Comparison of ENCODE assay signal across 9 cellular contexts in genomic region chr16:67415421-67415820, GRCh38. TPM values are rescaled to one million over a fixed set of nuclear protein-coding genes. Genes with fewer than 3 reads are reported as not detected.
A peak's percentile ranks its signal among the peaks of the same experiment; 100 is the strongest.
DNase-seq lines count a peak whose midpoint lies in the region; ATAC-seq and TF ChIP-seq lines count a peak whose summit lies in the region.
"Not testable (repeated sequence)": the region's sequence is repeated elsewhere in the genome, so short reads cannot be mapped to it uniquely, and the experiment has no call there.
"Had no signal": no experiment of that assay in that cellular context is flagged by ENCODE, and none has a peak within 500 bp of the region (broad histone marks: within the 10 kb centered on the region; RNA-seq: fewer than 3 reads in every experiment).

No MANE protein-coding gene starts in this region.

- WGBS in heart right ventricle, 2 donors: 90 to 91% methylated on average over 19 of the region's 19 CpGs
- WGBS in sigmoid colon, 2 donors: 90 to 94% methylated on average over 19 of the region's 19 CpGs

- H3K9ac ChIP-seq in ES-I3 (ENCODE audit: low read depth, low read length) (peak overlapping the region; percentile 74; the same call in 1 of the 2 replicates), mucosa of stomach (ENCODE audit: low read length) (peak overlapping the region; percentile 81)

- peak overlapping the region in 3 of 4 donors; percentile 57 to 86 (median 65) for H3K4me3 ChIP-seq in Peyer's patch
- peak overlapping the region; percentile 78 to 96 (median 92) for H3K4me3 ChIP-seq in heart right ventricle
- not testable (repeated sequence) for H3K4me3 ChIP-seq in mucosa of stomach (ENCODE audit: low read length)
- peak overlapping the region; percentile 66 to 83 (median 76) for H3K4me3 ChIP-seq in sigmoid colon

- TF ChIP-seq EP300 in sigmoid colon (IDR thresholded peaks at IDR 0.05): not testable (repeated sequence)

- CTCF ChIA-PET in activated naive CD4-positive, alpha-beta T cell treated with anti-CD3 and anti-CD28 coated beads for 36 hours (lab: Charles Lee): interaction anchor here (0.7 to 2.9 kb wide), 3 partner anchors 12 to 49 kb away, joined by 3 to 11 read pairs (median 3); no protein-coding TSS in a partner anchor

- not testable (repeated sequence) for H3K9me3 Mint-ChIP-seq in activated naive CD4-positive, alpha-beta T cell treated with anti-CD3 and anti-CD28 coated beads for 36 hours; dendritic cell treated with granulocyte-macrophage colony-stimulating factor and Interleukin-4, amounts not matched to agents 40 ng/mL and 50 ng/mL, for 4 days; type B pancreatic cell

- not testable (repeated sequence) for H3K36me3 ChIP-seq in ES-I3 (ENCODE audit: insufficient read depth, low read length); Peyer's patch; heart right ventricle; mucosa of stomach (ENCODE audit: control insufficient read depth, insufficient read depth, low read length); sigmoid colon

- H3K27me3 ChIP-seq in Peyer's patch; heart right ventricle; mucosa of stomach (ENCODE audit: control insufficient read depth, insufficient read depth, low read length); sigmoid colon: not testable (repeated sequence)

- H3K27ac ChIP-seq in Peyer's patch: peak overlapping the region in 3 of 4 donors; percentile 30 to 72 (median 66)
- H3K27ac ChIP-seq in heart right ventricle: peak overlapping the region in 8 of 10 donors; percentile 82 to 93 (median 88)
- peak overlapping the region; percentile 78 to 85 (median 81) for H3K27ac ChIP-seq in sigmoid colon

- not testable (repeated sequence) for TF ChIP-seq CTCF in Peyer's patch (IDR thresholded peaks at IDR 0.05); heart right ventricle (IDR thresholded peaks at IDR 0.05); sigmoid colon (IDR thresholded peaks at IDR 0.05); type B pancreatic cell (conservative IDR thresholded peaks at IDR 0.05)

- H3K36me3 Mint-ChIP-seq in activated naive CD4-positive, alpha-beta T cell treated with anti-CD3 and anti-CD28 coated beads for 36 hours (ENCODE audit: low read depth); dendritic cell treated with granulocyte-macrophage colony-stimulating factor and Interleukin-4, amounts not matched to agents 40 ng/mL and 50 ng/mL, for 4 days (ENCODE audit: low read depth); type B pancreatic cell: not testable (repeated sequence)

- peak overlapping the region; percentile 59 for H3K4me3 Mint-ChIP-seq in activated naive CD4-positive, alpha-beta T cell treated with anti-CD3 and anti-CD28 coated beads for 36 hours
- H3K4me3 Mint-ChIP-seq in dendritic cell treated with granulocyte-macrophage colony-stimulating factor and Interleukin-4, amounts not matched to agents 40 ng/mL and 50 ng/mL, for 4 days: peak overlapping the region; percentile 75
- peak overlapping the region; percentile 91 for H3K4me3 Mint-ChIP-seq in type B pancreatic cell

- not testable (repeated sequence) for H3K9me3 ChIP-seq in ES-I3 (ENCODE audit: control insufficient read depth, insufficient read depth, low read length); Peyer's patch; heart right ventricle; mucosa of stomach (ENCODE audit: control insufficient read depth, low read length); sigmoid colon

- not testable (repeated sequence) for H3K27ac Mint-ChIP-seq in activated naive CD4-positive, alpha-beta T cell treated with anti-CD3 and anti-CD28 coated beads for 36 hours
- peak overlapping the region; percentile 18 for H3K27ac Mint-ChIP-seq in dendritic cell treated with granulocyte-macrophage colony-stimulating factor and Interleukin-4, amounts not matched to agents 40 ng/mL and 50 ng/mL, for 4 days
- H3K27ac Mint-ChIP-seq in type B pancreatic cell: peak overlapping the region; percentile 78

- not testable (repeated sequence) for TF ChIP-seq POLR2A in Peyer's patch (IDR thresholded peaks at IDR 0.05); sigmoid colon (IDR thresholded peaks at IDR 0.05)

- not testable (repeated sequence) for DNase-seq in Peyer's patch; activated naive CD4-positive, alpha-beta T cell treated with anti-CD3 and anti-CD28 coated beads for 36 hours; heart right ventricle; sigmoid colon; type B pancreatic cell (ENCODE audit: extremely low spot score, unreplicated experiment)

- H3K27me3 Mint-ChIP-seq in activated naive CD4-positive, alpha-beta T cell treated with anti-CD3 and anti-CD28 coated beads for 36 hours (ENCODE audit: low read depth): peaks cover 34% of the 10 kb centered on the region
- H3K27me3 Mint-ChIP-seq in dendritic cell treated with granulocyte-macrophage colony-stimulating factor and Interleukin-4, amounts not matched to agents 40 ng/mL and 50 ng/mL, for 4 days: peaks cover 44% of the 10 kb centered on the region
- H3K27me3 Mint-ChIP-seq in type B pancreatic cell: not testable (repeated sequence)

- not testable (repeated sequence) for ATAC-seq in heart right ventricle

- intact Hi-C loops in activated naive CD4-positive, alpha-beta T cell treated with anti-CD3 and anti-CD28 coated beads for 36 hours (cut with micrococcal nuclease): loop anchor here (10.0 kb wide), 1 partner anchor 461 kb away; no protein-coding TSS in a partner anchor
- intact Hi-C loops in dendritic cell treated with granulocyte-macrophage colony-stimulating factor and Interleukin-4, amounts not matched to agents 40 ng/mL and 50 ng/mL, for 4 days (cut with micrococcal nuclease); sigmoid colon (cut with DNase I): not testable (repeated sequence)
- intact Hi-C loops in heart right ventricle (cut with DNase I): loop anchor here in 1 of 10 donors (10.0 kb wide), 1 partner anchor 141 kb away; the partner anchor contains the start of gene PLEKHG4

- H3K4me1 ChIP-seq in ES-I3 (ENCODE audit: insufficient read depth, low read length); mucosa of stomach (ENCODE audit: control insufficient read depth, insufficient read depth, low read length): not testable (repeated sequence)
- H3K4me1 ChIP-seq in Peyer's patch: peaks cover 6 to 25% (median 7%) of the 10 kb centered on the region in 4 donors
- peaks cover 0 to 33% (median 13%) of the 10 kb centered on the region in 9 donors for H3K4me1 ChIP-seq in heart right ventricle
- peaks cover 0 to 24% (median 12%) of the 10 kb centered on the region in 4 donors for H3K4me1 ChIP-seq in sigmoid colon

- H3K4me1 Mint-ChIP-seq in activated naive CD4-positive, alpha-beta T cell treated with anti-CD3 and anti-CD28 coated beads for 36 hours (ENCODE audit: low read depth): not testable (repeated sequence)
- H3K4me1 Mint-ChIP-seq in dendritic cell treated with granulocyte-macrophage colony-stimulating factor and Interleukin-4, amounts not matched to agents 40 ng/mL and 50 ng/mL, for 4 days (ENCODE audit: low read depth): peaks cover 24% of the 10 kb centered on the region
- peaks cover 39% of the 10 kb centered on the region for H3K4me1 Mint-ChIP-seq in type B pancreatic cell (ENCODE audit: unreplicated experiment)

RNA-seq across cellular contexts. Expression of gene ZDHHC1, which starts 0.9 kb away (rescaled TPM):
- total RNA-seq in Peyer's patch (10 to 100 TPM in 1 of 4 donors, 1 to 10 TPM in 3; 3.5 to 14.5 (median 6.3) TPM), heart right ventricle (1 to 10 TPM; 3.2 to 6.3 (median 4.2) TPM), sigmoid colon (10 to 100 TPM; 12.7 to 18.3 (median 16.1) TPM), type B pancreatic cell (ENCODE audit: low replicate concordance) (10.1 and 11.3 TPM in 2 replicates)
- total RNA-seq in activated naive CD4-positive, alpha-beta T cell treated with anti-CD3 and anti-CD28 coated beads for 36 hours: under 1 TPM; 0.12 to 0.32 TPM
- polyA plus RNA-seq in heart right ventricle (1 to 10 TPM; 3.6 to 4.4 TPM), sigmoid colon (1 to 10 TPM; 4.2 to 6.6 (median 4.4) TPM)
- total RNA-seq: CD4-positive, CD25-positive, alpha-beta regulatory T cell had no signal

RNA-seq across cellular contexts. Expression of gene HSD11B2, which starts 15.5 kb away (rescaled TPM):
- 100 to 1,000 TPM; 116 to 688 (median 499) TPM for total RNA-seq in Peyer's patch
- 1 to 10 TPM in 1 of 2 experiments, under 1 TPM in 1; 0.86 to 1.1 TPM for total RNA-seq in activated naive CD4-positive, alpha-beta T cell treated with anti-CD3 and anti-CD28 coated beads for 36 hours
- 1 to 10 TPM in 1 of 10 donors, under 1 TPM in 8, not detected in 1; 0.16 to 1.4 (median 0.57) TPM for total RNA-seq in heart right ventricle
- under 1 TPM; 0.41 to 0.51 TPM for polyA plus RNA-seq in heart right ventricle
- 1 to 10 TPM in 2 of 4 donors, under 1 TPM in 1, not detected in 1; 0.14 to 3.9 (median 1.4) TPM for total RNA-seq in sigmoid colon
- 100 to 1,000 TPM in 1 of 3 donors, 10 to 100 TPM in 2; 88.3 to 353 (median 90.4) TPM for polyA plus RNA-seq in sigmoid colon
- 5.4 and 8.5 TPM in 2 replicates for total RNA-seq in type B pancreatic cell (ENCODE audit: low replicate concordance)
- total RNA-seq: CD4-positive, CD25-positive, alpha-beta regulatory T cell had no signal
- polyA plus RNA-seq: CD4-positive, CD25-positive, alpha-beta regulatory T cell had no signal

RNA-seq across cellular contexts. Expression of gene TPPP3, which starts 22.1 kb away (rescaled TPM):
- 10 to 100 TPM in 2 of 4 donors, 1 to 10 TPM in 2; 6.6 to 33.3 (median 16.6) TPM for total RNA-seq in Peyer's patch
- total RNA-seq in activated naive CD4-positive, alpha-beta T cell treated with anti-CD3 and anti-CD28 coated beads for 36 hours: not detected
- 10 to 100 TPM in 1 of 10 donors, 1 to 10 TPM in 9; 6.4 to 15.9 (median 9.0) TPM for total RNA-seq in heart right ventricle
- 10 to 100 TPM; 21.1 to 26.1 TPM for polyA plus RNA-seq in heart right ventricle
- total RNA-seq in sigmoid colon: 10 to 100 TPM in 3 of 4 donors, 1 to 10 TPM in 1; 8.1 to 27.4 (median 16.9) TPM
- 10 to 100 TPM in 1 of 3 donors, 1 to 10 TPM in 2; 2.4 to 13.6 (median 8.6) TPM for polyA plus RNA-seq in sigmoid colon
- 39.3 and 44.5 TPM in 2 replicates for total RNA-seq in type B pancreatic cell (ENCODE audit: low replicate concordance)
- total RNA-seq: CD4-positive, CD25-positive, alpha-beta regulatory T cell had no signal
- polyA plus RNA-seq: CD4-positive, CD25-positive, alpha-beta regulatory T cell had no signal

Comparison
In these comparisons a context has a peak if more than half of its experiments do, and no peak if none do; other contexts are left out.
1. RNA of gene HSD11B2, which starts 15.5 kb away (total RNA-seq): 116 to 688 TPM in Peyer's patch; 5.4 to 8.5 TPM in type B pancreatic cell, 0.14 to 3.9 TPM in sigmoid colon, 0.86 to 1.1 TPM in activated naive CD4-positive, alpha-beta T cell treated with anti-CD3 and anti-CD28 coated beads for 36 hours and 0.16 to 1.4 TPM in heart right ventricle; every median in the first group is over 10 times any median in the second.
2. RNA of gene TPPP3, which starts 22.1 kb away (total RNA-seq): 39.3 to 44.5 TPM in type B pancreatic cell, 6.6 to 33.3 TPM in Peyer's patch, 8.1 to 27.4 TPM in sigmoid colon and 6.4 to 15.9 TPM in heart right ventricle; not detected in activated naive CD4-positive, alpha-beta T cell treated with anti-CD3 and anti-CD28 coated beads for 36 hours; every median in the first group is over 4 times any median in the second.
3. Peak in every context shown above with its lines, with median percentiles within 50 percentile points of each other: H3K27ac ChIP-seq and H3K4me3 Mint-ChIP-seq.